In the genomic region with DNA sequence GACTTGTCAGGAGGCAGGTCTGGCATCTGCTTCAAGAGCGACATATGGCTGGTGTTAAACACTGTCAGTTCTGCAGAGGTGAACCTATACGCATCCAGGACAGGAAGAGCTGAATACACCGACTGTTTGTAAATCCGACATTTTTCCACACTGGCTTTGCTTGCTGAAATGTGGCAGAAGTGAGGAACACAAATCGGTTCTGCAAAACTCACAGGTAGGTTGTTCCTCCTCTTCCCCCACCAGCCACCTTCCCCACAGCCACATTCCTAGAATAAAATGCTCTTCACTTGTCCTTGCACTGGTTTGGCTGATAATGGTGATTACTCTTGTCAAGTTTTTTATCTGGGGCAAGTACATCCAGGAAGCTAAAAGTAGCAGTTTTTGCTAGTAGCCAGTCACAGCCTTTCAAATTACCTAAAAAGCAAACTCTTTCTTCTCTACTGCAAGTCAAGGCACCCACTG, we compare ENCODE assay signal across 32 cellular contexts.
"Had no signal": no experiment of that assay in that cellular context is flagged by ENCODE, and none has a peak within 500 bp of the region (broad histone marks: within the 10 kb centered on the region; RNA-seq: fewer than 3 reads in every experiment).

No MANE protein-coding gene starts in this region.

- H3K4me3 ChIP-seq: heart left ventricle, pancreas, psoas muscle, smooth muscle cell, upper lobe of left lung had no signal

- H3K4me1 ChIP-seq: heart left ventricle, pancreas, psoas muscle, upper lobe of left lung had no signal

- H3K27me3 Mint-ChIP-seq: activated naive CD8-positive, alpha-beta T cell treated with anti-CD3 and anti-CD28 coated beads, Interleukin-2, amount 10 ng/mL, durations not matched to agents 7 days and 5 days; dendritic cell treated with granulocyte-macrophage colony-stimulating factor and Interleukin-4, amounts not matched to agents 40 ng/mL and 50 ng/mL, for 4 days; stimulated activated memory B cell treated with anti-CD40 and anti-IgM and Interleukin-4, amounts not matched to agents 10 μg/mL and 1 μg/mL and 100 μg/mL, for 72 hours; stimulated activated naive CD8-positive, alpha-beta T cell treated with anti-CD3 and anti-CD28 coated beads, Interleukin-15, amount 100 ng/mL, for 72 hours had no signal

- H3K27ac ChIP-seq: brain microvascular endothelial cell, heart left ventricle, pancreas, psoas muscle, upper lobe of left lung, VCaP had no signal

- DNase-seq: activated CD4-positive, alpha-beta T cell treated with anti-CD3 and anti-CD28 coated beads for 48 hours; activated CD4-positive, alpha-beta T cell treated with anti-CD3 and anti-CD28 coated beads, Interleukin-2, amount 50 U/mL, for 48 hours; activated CD8-positive, alpha-beta memory T cell treated with anti-CD3 and anti-CD28 coated beads for 24 hours; activated effector memory CD4-positive, alpha-beta T cell treated with anti-CD3 and anti-CD28 coated beads, Interleukin-2, amount 50 U/mL, for 16 hours; activated naive CD4-positive, alpha-beta T cell treated with anti-CD3 and anti-CD28 coated beads for 36 hours; activated naive CD8-positive, alpha-beta T cell treated with anti-CD3 and anti-CD28 coated beads, Interleukin-2, amount 10 ng/mL, durations not matched to agents 7 days and 5 days; amniotic stem cell; brain microvascular endothelial cell; central memory CD4-positive, alpha-beta T cell; endodermal cell; foreskin fibroblast; heart left ventricle; hypothalamus; immature natural killer cell; kidney; left colon; midbrain; naive thymus-derived CD4-positive, alpha-beta T cell; nucleus accumbens; pancreas; psoas muscle; stimulated activated CD4-positive, alpha-beta T cell treated with anti-CD3 and anti-CD28 coated beads, Interleukin-1b, Interleukin-23, amount 100 ng/mL, for 48 hours; stimulated activated CD4-positive, alpha-beta T cell treated with anti-CD3 and anti-CD28 coated beads, Interleukin-4, amount 100 ng/mL, for 4 hours; stimulated activated CD8-positive, alpha-beta memory T cell treated with anti-CD3 and anti-CD28 coated beads, Interleukin-4, amount 100 ng/mL, for 48 hours; stimulated activated naive CD8-positive, alpha-beta T cell treated with anti-CD3 and anti-CD28 coated beads, Interleukin-15, amount 100 ng/mL, for 72 hours; substantia nigra; upper lobe of left lung had no signal

- H3K4me1 Mint-ChIP-seq: immature natural killer cell; stimulated activated memory B cell treated with anti-CD40 and anti-IgM and Interleukin-4, amounts not matched to agents 10 μg/mL and 1 μg/mL and 100 μg/mL, for 72 hours had no signal

- H3K9me3 ChIP-seq: heart left ventricle, pancreas, psoas muscle, upper lobe of left lung had no signal

- H3K27ac Mint-ChIP-seq: activated naive CD4-positive, alpha-beta T cell treated with anti-CD3 and anti-CD28 coated beads for 36 hours; activated naive CD8-positive, alpha-beta T cell treated with anti-CD3 and anti-CD28 coated beads, Interleukin-2, amount 10 ng/mL, durations not matched to agents 7 days and 5 days; dendritic cell treated with granulocyte-macrophage colony-stimulating factor and Interleukin-4, amounts not matched to agents 40 ng/mL and 50 ng/mL, for 4 days; endodermal cell; immature natural killer cell; naive thymus-derived CD4-positive, alpha-beta T cell; stimulated activated memory B cell treated with anti-CD40 and anti-IgM and Interleukin-4, amounts not matched to agents 10 μg/mL and 1 μg/mL and 100 μg/mL, for 72 hours had no signal

- H3K36me3 Mint-ChIP-seq: stimulated activated memory B cell treated with anti-CD40 and anti-IgM and Interleukin-4, amounts not matched to agents 10 μg/mL and 1 μg/mL and 100 μg/mL, for 72 hours had no signal

- H3K36me3 ChIP-seq: brain microvascular endothelial cell, heart left ventricle, pancreas, upper lobe of left lung had no signal

- H3K4me2 ChIP-seq: smooth muscle cell had no signal

- H3K9me3 Mint-ChIP-seq: activated naive CD4-positive, alpha-beta T cell treated with anti-CD3 and anti-CD28 coated beads for 36 hours; dendritic cell treated with granulocyte-macrophage colony-stimulating factor and Interleukin-4, amounts not matched to agents 40 ng/mL and 50 ng/mL, for 4 days; endodermal cell; neural crest cell; stimulated activated memory B cell treated with anti-CD40 and anti-IgM and Interleukin-4, amounts not matched to agents 10 μg/mL and 1 μg/mL and 100 μg/mL, for 72 hours had no signal

- H3K4me3 Mint-ChIP-seq: activated naive CD4-positive, alpha-beta T cell treated with anti-CD3 and anti-CD28 coated beads for 36 hours; activated naive CD8-positive, alpha-beta T cell treated with anti-CD3 and anti-CD28 coated beads, Interleukin-2, amount 10 ng/mL, durations not matched to agents 7 days and 5 days; dendritic cell treated with granulocyte-macrophage colony-stimulating factor and Interleukin-4, amounts not matched to agents 40 ng/mL and 50 ng/mL, for 4 days; endodermal cell; immature natural killer cell; naive thymus-derived CD4-positive, alpha-beta T cell; neural crest cell; stimulated activated memory B cell treated with anti-CD40 and anti-IgM and Interleukin-4, amounts not matched to agents 10 μg/mL and 1 μg/mL and 100 μg/mL, for 72 hours; stimulated activated naive CD8-positive, alpha-beta T cell treated with anti-CD3 and anti-CD28 coated beads, Interleukin-15, amount 100 ng/mL, for 72 hours had no signal

- H3K27me3 ChIP-seq: brain microvascular endothelial cell, heart left ventricle, pancreas, upper lobe of left lung had no signal
